Comparison of ENCODE assay signal across 8 cellular contexts in the genomic region with DNA sequence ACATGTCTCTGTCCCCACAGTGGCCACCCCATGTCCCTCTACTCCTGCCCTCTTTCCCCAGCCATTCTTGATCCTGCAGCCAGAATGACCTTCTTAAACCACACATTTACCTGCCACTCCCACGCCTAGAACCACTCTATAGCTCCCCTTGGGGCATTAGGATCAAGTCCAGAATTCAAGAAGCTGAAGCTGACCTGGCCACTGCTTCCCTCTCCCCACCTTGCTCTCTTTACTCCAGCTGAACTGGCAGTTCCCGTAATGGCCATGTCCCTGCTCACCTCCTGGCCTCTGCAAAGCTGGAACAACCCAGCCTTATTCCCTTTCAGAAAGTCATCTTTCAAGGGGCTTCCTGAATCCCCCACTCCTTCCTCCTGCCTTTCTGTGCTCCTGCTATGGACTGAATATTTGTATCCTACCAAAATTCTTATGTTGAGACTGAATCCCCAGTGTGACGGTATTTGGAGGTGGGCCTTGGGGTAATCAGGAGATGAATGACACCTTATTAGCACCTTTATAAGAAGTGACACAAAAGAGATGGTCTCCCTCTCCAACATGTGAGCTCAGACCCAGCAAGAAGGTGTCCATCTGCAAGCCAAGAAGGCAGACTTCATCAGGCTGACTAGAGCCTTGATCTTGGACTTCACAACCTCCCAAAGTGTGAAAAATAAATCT. TPM values are rescaled to one million over a fixed set of nuclear protein-coding genes. Genes with fewer than 3 reads are reported as not detected.
DNase-seq lines count a peak whose midpoint lies in the region; ATAC-seq and TF ChIP-seq lines count a peak whose summit lies in the region.

No MANE protein-coding gene starts in this region.

- peaks cover 74% of the 10 kb centered on the region for H3K4me1 Mint-ChIP-seq in activated CD8-positive, alpha-beta memory T cell treated with anti-CD3 and anti-CD28 coated beads, Interleukin-2, amount 10 ng/mL, durations not matched to agents 7 days and 5 days

- TF ChIP-seq POLR2A in right lobe of liver (IDR thresholded peaks at IDR 0.05), result no peak

- ATAC-seq in activated CD8-positive, alpha-beta memory T cell treated with anti-CD3 and anti-CD28 coated beads, Interleukin-2, amount 10 ng/mL, durations not matched to agents 7 days and 5 days, result no peak
- no peak for ATAC-seq in activated naive CD4-positive, alpha-beta T cell treated with anti-CD3 and anti-CD28 coated beads, Interleukin-2, amount 50 U/mL, for 72 hours
- ATAC-seq in right lobe of liver, result no peak
- no peak for ATAC-seq in thoracic aorta (ENCODE audit: insufficient number of reproducible peaks, low FRiP score, low read depth)
- no peak for ATAC-seq in HG02623 (IDR thresholded peaks at IDR 0.05; ENCODE audit: unreplicated experiment)

- H3K36me3 ChIP-seq in right lobe of liver (peaks cover 5 to 19% (median 14%) of the 10 kb centered on the region in 4 donors), thoracic aorta (peaks cover 18% of the 10 kb centered on the region)

- WGBS in right lobe of liver (ENCODE audit: insufficient coverage, low coverage, low lambda C conversion rate, missing lambda C conversion rate), result 67% methylated on average over 2 of the region's 3 CpGs

- H3K9me3 ChIP-seq in right lobe of liver (no peaks in the 10 kb centered on the region), thoracic aorta (no peaks in the 10 kb centered on the region)

- H3K4me1 ChIP-seq in right lobe of liver (peaks cover 0 to 67% (median 27%) of the 10 kb centered on the region in 4 donors), thoracic aorta (ENCODE audit: control insufficient read depth in 1 of 2, low read depth in 2 of 2) (peaks cover 50 to 71% of the 10 kb centered on the region in 2 donors)

- H3K27ac ChIP-seq in right lobe of liver (peak overlapping the region in 2 of 3 donors; percentile 98 to 99), thoracic aorta (peak overlapping the region; percentile 97 to 100)

- H3K4me3 ChIP-seq in right lobe of liver, result no peak overlapping the region
- H3K4me3 ChIP-seq in thoracic aorta, result peak overlapping the region; percentile 96

- no peak for DNase-seq in activated CD8-positive, alpha-beta memory T cell treated with anti-CD3 and anti-CD28 coated beads, Interleukin-2, amount 10 ng/mL, durations not matched to agents 7 days and 5 days
- DNase-seq in activated CD8-positive, alpha-beta memory T cell treated with anti-CD3 and anti-CD28 coated beads, Interleukin-2, amount 50 U/mL, for 4 hours, result no peak
- DNase-seq in activated naive CD4-positive, alpha-beta T cell treated with anti-CD3 and anti-CD28 coated beads, Interleukin-2, amount 50 U/mL, for 72 hours (ENCODE audit: low spot score in 2 of 2), result no peak
- no peak for DNase-seq in right lobe of liver
- no peak for DNase-seq in thoracic aorta (ENCODE audit: low spot score)
- no peak for DNase-seq in NCI-H82 treated with DMSO at 0.1 percent for 48 hours (lab: John Stamatoyannopoulos, UW; ENCODE audit: unreplicated experiment)
- no peak for DNase-seq in activated gamma-delta T cell treated with Interleukin-2 at 50 U/mL for 16 hours

- no peaks in the 10 kb centered on the region for H3K27me3 Mint-ChIP-seq in activated CD8-positive, alpha-beta memory T cell treated with anti-CD3 and anti-CD28 coated beads, Interleukin-2, amount 10 ng/mL, durations not matched to agents 7 days and 5 days

- no peaks in the 10 kb centered on the region for H3K9me3 Mint-ChIP-seq in activated CD8-positive, alpha-beta memory T cell treated with anti-CD3 and anti-CD28 coated beads, Interleukin-2, amount 10 ng/mL, durations not matched to agents 7 days and 5 days (ENCODE audit: low read depth)
- no peaks in the 10 kb centered on the region for H3K9me3 Mint-ChIP-seq in activated naive CD4-positive, alpha-beta T cell treated with anti-CD3 and anti-CD28 coated beads, Interleukin-2, amount 50 U/mL, for 72 hours

- peak overlapping the region; percentile 95 for H3K27ac Mint-ChIP-seq in activated CD8-positive, alpha-beta memory T cell treated with anti-CD3 and anti-CD28 coated beads, Interleukin-2, amount 10 ng/mL, durations not matched to agents 7 days and 5 days
- H3K27ac Mint-ChIP-seq in activated naive CD4-positive, alpha-beta T cell treated with anti-CD3 and anti-CD28 coated beads, Interleukin-2, amount 50 U/mL, for 72 hours, result peak overlapping the region; percentile 96 to 98

- H3K36me3 Mint-ChIP-seq in activated CD8-positive, alpha-beta memory T cell treated with anti-CD3 and anti-CD28 coated beads, Interleukin-2, amount 10 ng/mL, durations not matched to agents 7 days and 5 days, result peaks cover 25% of the 10 kb centered on the region
- H3K36me3 Mint-ChIP-seq in activated naive CD4-positive, alpha-beta T cell treated with anti-CD3 and anti-CD28 coated beads, Interleukin-2, amount 50 U/mL, for 72 hours, result peaks cover 73 to 82% of the 10 kb centered on the region in 2 donors

- H3K27me3 ChIP-seq in right lobe of liver (no peaks in the 10 kb centered on the region), thoracic aorta (replicated peaks; ENCODE audit: insufficient read depth) (no peaks in the 10 kb centered on the region)

- CTCF ChIA-PET in activated CD8-positive, alpha-beta memory T cell treated with anti-CD3 and anti-CD28 coated beads, Interleukin-2, amount 10 ng/mL, durations not matched to agents 7 days and 5 days (lab: Charles Lee), result interaction anchor here (0.6 to 2.2 kb wide), 5 partner anchors 20 to 47 kb away, joined by 3 to 8 read pairs (median 3); no protein-coding TSS in a partner anchor

- intact Hi-C loops in right lobe of liver (cut with DNase I), result no loop called here

- TF ChIP-seq CTCF in right lobe of liver (IDR thresholded peaks at IDR 0.05), result no peak
- no peak for TF ChIP-seq CTCF in thoracic aorta (IDR thresholded peaks at IDR 0.05)

- no peak overlapping the region for H3K4me3 Mint-ChIP-seq in activated CD8-positive, alpha-beta memory T cell treated with anti-CD3 and anti-CD28 coated beads, Interleukin-2, amount 10 ng/mL, durations not matched to agents 7 days and 5 days

RNA-seq across cellular contexts. Expression of a gene that starts 3.8 kb away (rescaled TPM):
- 10 to 100 TPM; 15.6 to 20.2 TPM for total RNA-seq in activated CD8-positive, alpha-beta memory T cell treated with anti-CD3 and anti-CD28 coated beads, Interleukin-2, amount 10 ng/mL, durations not matched to agents 7 days and 5 days
- 10 to 100 TPM; 72.9 to 87.1 TPM for total RNA-seq in activated naive CD4-positive, alpha-beta T cell treated with anti-CD3 and anti-CD28 coated beads, Interleukin-2, amount 50 U/mL, for 72 hours
- total RNA-seq in right lobe of liver (10 to 100 TPM in 5 of 6 experiments, 1 to 10 TPM in 1; 6.7 to 43.4 (median 17.4) TPM), thoracic aorta (100 to 1,000 TPM in 1 of 2 donors, 10 to 100 TPM in 1; 96.8 to 117 TPM)

RNA-seq across cellular contexts. Expression of a gene that starts 42.2 kb away (rescaled TPM):
- total RNA-seq in activated CD8-positive, alpha-beta memory T cell treated with anti-CD3 and anti-CD28 coated beads, Interleukin-2, amount 10 ng/mL, durations not matched to agents 7 days and 5 days, result 1 to 10 TPM; 1.9 to 8.3 TPM
- total RNA-seq in activated naive CD4-positive, alpha-beta T cell treated with anti-CD3 and anti-CD28 coated beads, Interleukin-2, amount 50 U/mL, for 72 hours, result 1 to 10 TPM; 1.6 to 2.5 TPM
- 1 to 10 TPM; 1.4 to 3.5 (median 2.5) TPM for total RNA-seq in right lobe of liver
- total RNA-seq in thoracic aorta, result 10 to 100 TPM in 1 of 2 donors, 1 to 10 TPM in 1; 3.0 to 14.9 TPM

RNA-seq across cellular contexts. Expression of a gene that starts 42.2 kb away (rescaled TPM):
- 10 to 100 TPM; 28.8 to 32.0 TPM for total RNA-seq in activated CD8-positive, alpha-beta memory T cell treated with anti-CD3 and anti-CD28 coated beads, Interleukin-2, amount 10 ng/mL, durations not matched to agents 7 days and 5 days
- total RNA-seq in activated naive CD4-positive, alpha-beta T cell treated with anti-CD3 and anti-CD28 coated beads, Interleukin-2, amount 50 U/mL, for 72 hours, result 10 to 100 TPM; 19.0 to 22.7 TPM
- 10 to 100 TPM; 27.8 to 35.5 (median 33.1) TPM for total RNA-seq in right lobe of liver
- 10 to 100 TPM; 59.3 to 84.6 TPM for total RNA-seq in thoracic aorta

RNA-seq across cellular contexts. Expression of a gene that starts 42.8 kb away (rescaled TPM):
- 1 to 10 TPM in 1 of 2 experiments, under 1 TPM in 1; 0.06 to 1.0 TPM for total RNA-seq in activated CD8-positive, alpha-beta memory T cell treated with anti-CD3 and anti-CD28 coated beads, Interleukin-2, amount 10 ng/mL, durations not matched to agents 7 days and 5 days
- total RNA-seq in activated naive CD4-positive, alpha-beta T cell treated with anti-CD3 and anti-CD28 coated beads, Interleukin-2, amount 50 U/mL, for 72 hours, result 1 to 10 TPM in 1 of 2 donors, under 1 TPM in 1; 0.14 to 4.1 TPM
- total RNA-seq in right lobe of liver (under 1 TPM in 5 of 6 experiments, not detected in 1; 0.05 to 0.43 (median 0.07) TPM), thoracic aorta (1 to 10 TPM in 1 of 2 donors, not detected in 1; 2.0 TPM)
